In the genomic region with DNA sequence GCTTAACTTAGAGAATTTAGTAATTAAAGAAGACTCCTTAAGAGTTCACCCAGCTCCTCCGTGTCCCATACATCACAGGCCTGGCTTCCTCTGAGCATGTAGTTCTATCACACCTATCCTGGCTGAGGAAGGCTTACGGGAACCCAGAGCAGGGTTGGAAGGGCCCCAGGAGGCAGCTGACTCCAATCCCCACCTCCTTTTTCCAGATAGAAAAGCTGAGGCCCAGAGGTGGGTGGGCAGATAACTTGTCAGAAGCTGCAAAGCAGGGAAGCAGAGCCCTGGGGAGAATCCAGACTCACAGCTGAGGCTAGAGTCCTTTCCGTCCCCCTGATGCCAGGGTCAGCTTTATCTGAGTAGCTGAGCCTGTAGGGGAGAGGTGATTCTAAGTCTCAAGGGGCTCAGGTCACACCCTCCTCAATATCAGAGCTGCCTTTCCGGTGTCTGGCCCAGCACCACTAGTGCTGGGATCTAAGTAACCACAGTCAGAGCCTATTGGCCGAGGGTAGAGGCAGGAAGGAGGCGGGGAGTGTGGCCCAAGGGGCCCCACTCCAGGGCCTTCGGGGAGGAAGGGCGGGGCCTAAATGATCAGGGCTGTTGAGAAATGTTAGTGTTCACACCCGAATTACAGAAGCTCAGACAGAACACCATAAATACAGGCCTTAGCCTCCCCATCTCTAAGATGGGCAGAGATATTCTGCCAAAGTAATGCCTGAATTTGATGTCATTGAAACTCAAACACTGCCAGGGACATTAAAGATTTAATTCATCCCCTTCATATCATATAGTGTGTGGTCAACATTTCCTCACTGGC, we compare ENCODE assay signal across 8 cellular contexts. TPM values are rescaled to one million over a fixed set of nuclear protein-coding genes. Genes with fewer than 3 reads are reported as not detected.
DNase-seq lines count a peak whose midpoint lies in the region; ATAC-seq and TF ChIP-seq lines count a peak whose summit lies in the region.

No MANE protein-coding gene starts in this region.

- H3K27ac Mint-ChIP-seq in activated naive CD4-positive, alpha-beta T cell treated with anti-CD3 and anti-CD28 coated beads, Interleukin-2, amount 50 U/mL, for 24 hours: peak overlapping the region; percentile 96

- H3K9me3 ChIP-seq in SK-N-MC (ENCODE audit: low read depth, low read length) (no peaks in the 10 kb centered on the region), iPS-20b (ENCODE audit: insufficient read depth, low read depth, low read length) (no peaks in the 10 kb centered on the region), prostate gland (no peaks in the 10 kb centered on the region)

- H3K9ac ChIP-seq in SK-N-MC (ENCODE audit: insufficient read length): peak overlapping the region; percentile 30
- H3K9ac ChIP-seq in iPS-20b (ENCODE audit: low read depth, low read length): peak overlapping the region; percentile 32; the same call in 1 of the 2 replicates

- intact Hi-C loops in prostate gland (cut with DNase I): no loop called here

- no peaks in the 10 kb centered on the region for H3K9me3 Mint-ChIP-seq in activated naive CD4-positive, alpha-beta T cell treated with anti-CD3 and anti-CD28 coated beads, Interleukin-2, amount 50 U/mL, for 24 hours

- no peak for TF ChIP-seq POLR2A in prostate gland (IDR thresholded peaks at IDR 0.05)

- peak overlapping the region; percentile 83 for H3K4me3 Mint-ChIP-seq in activated naive CD4-positive, alpha-beta T cell treated with anti-CD3 and anti-CD28 coated beads, Interleukin-2, amount 50 U/mL, for 24 hours

- ATAC-seq in GM19023 (IDR thresholded peaks at IDR 0.05; ENCODE audit: unreplicated experiment) (peak; percentile 77), HG03095 (IDR thresholded peaks at IDR 0.05; ENCODE audit: unreplicated experiment) (peak; percentile 76)

- H3K27me3 Mint-ChIP-seq in activated naive CD4-positive, alpha-beta T cell treated with anti-CD3 and anti-CD28 coated beads, Interleukin-2, amount 50 U/mL, for 24 hours: no peaks in the 10 kb centered on the region

- H3K4me3 ChIP-seq in SK-N-MC (peak overlapping the region; percentile 49), iPS-20b (ENCODE audit: low read length) (no peak overlapping the region), prostate gland (no peak overlapping the region)

- peaks cover 1% of the 10 kb centered on the region for H3K36me3 Mint-ChIP-seq in activated naive CD4-positive, alpha-beta T cell treated with anti-CD3 and anti-CD28 coated beads, Interleukin-2, amount 50 U/mL, for 24 hours

- TF ChIP-seq CTCF in prostate gland (IDR thresholded peaks at IDR 0.05): no peak

- 68% methylated on average over 9 of the region's 9 CpGs for WGBS in prostate gland

- H3K27ac ChIP-seq in SK-N-MC (no peak overlapping the region), iPS-20b (ENCODE audit: low read length) (no peak overlapping the region), prostate gland (no peak overlapping the region)

- H3K4me1 Mint-ChIP-seq in activated naive CD4-positive, alpha-beta T cell treated with anti-CD3 and anti-CD28 coated beads, Interleukin-2, amount 50 U/mL, for 24 hours: peaks cover 83% of the 10 kb centered on the region

- H3K36me3 ChIP-seq in SK-N-MC (ENCODE audit: insufficient read depth, low read length): no peaks in the 10 kb centered on the region
- H3K36me3 ChIP-seq in iPS-20b (ENCODE audit: insufficient read depth, low read depth, low read length): no peaks in the 10 kb centered on the region
- H3K36me3 ChIP-seq in prostate gland: no peaks in the 10 kb centered on the region

- DNase-seq in SK-N-MC (ENCODE audit: low read depth, low spot score) (peak; percentile 26), NCI-H526 treated with DMSO at 0.1 percent for 48 hours (lab: John Stamatoyannopoulos, UW) (no peak), prostate gland (ENCODE audit: low spot score) (no peak)
- DNase-seq in stimulated activated CD4-positive, alpha-beta T cell treated with anti-CD3 and anti-CD28 coated beads, Interleukin-2, amount 100 ng/mL, for 4 hours (ENCODE audit: low read depth): peak; percentile 61

- H3K4me1 ChIP-seq in iPS-20b (ENCODE audit: insufficient read depth, low read length) (peaks cover 3% of the 10 kb centered on the region; the same call in 1 of the 2 replicates), prostate gland (replicated peaks) (no peaks in the 10 kb centered on the region)

- H3K27me3 ChIP-seq in iPS-20b (ENCODE audit: insufficient read depth, low read length) (no peaks in the 10 kb centered on the region), prostate gland (replicated peaks; ENCODE audit: insufficient read depth) (no peaks in the 10 kb centered on the region)

RNA-seq across cellular contexts. Expression of a gene that starts 9.9 kb away (rescaled TPM):
- 10 to 100 TPM; 28.2 to 53.8 TPM for total RNA-seq in prostate gland

RNA-seq across cellular contexts. Expression of a gene that starts 39.0 kb away (rescaled TPM):
- 10 to 100 TPM; 48.9 to 60.0 TPM for total RNA-seq in prostate gland

RNA-seq across cellular contexts. Expression of a gene that starts 56.4 kb away (rescaled TPM):
- 100 to 1,000 TPM in 1 of 2 donors, 10 to 100 TPM in 1; 85.7 to 184 TPM for total RNA-seq in prostate gland

Comparison
In these comparisons a context has a peak if more than half of its experiments do, and no peak if none do; other contexts are left out.
1. DNase-seq: peak in SK-N-MC (single experiment) and stimulated activated CD4-positive, alpha-beta T cell treated with anti-CD3 and anti-CD28 coated beads, Interleukin-2, amount 100 ng/mL, for 4 hours (single experiment); none in NCI-H526 treated with DMSO at 0.1 percent for 48 hours (single experiment) and prostate gland (single experiment).